In genomic region chr6:36201612-36202011, GRCh38 we compare ENCODE assay signal across 22 cellular contexts. TPM values are rescaled to one million over a fixed set of nuclear protein-coding genes. Genes with fewer than 3 reads are reported as not detected.
DNase-seq lines count a peak whose midpoint lies in the region; ATAC-seq lines count a peak whose summit lies in the region.
"Had no signal": no experiment of that assay in that cellular context is flagged by ENCODE, and none has a peak within 500 bp of the region (broad histone marks: within the 10 kb centered on the region; RNA-seq: fewer than 3 reads in every experiment).

No MANE protein-coding gene starts in this region.

- intact Hi-C loops in activated CD4-positive, alpha-beta T cell treated with anti-CD3 and anti-CD28 coated beads, Interleukin-2, amount 10 ng/mL, durations not matched to agents 24 days and 14 days (cut with micrococcal nuclease) = no loop called here

- H3K9me3 ChIP-seq in CD8-positive, alpha-beta memory T cell (ENCODE audit: low read length) = no peaks in the 10 kb centered on the region
- no peaks in the 10 kb centered on the region for H3K9me3 ChIP-seq in T-helper 17 cell (ENCODE audit: control insufficient read depth, low read length, poor library complexity, severe bottlenecking)
- H3K9me3 ChIP-seq: gastrocnemius medialis, pancreas had no signal

- peaks cover 68% of the 10 kb centered on the region for H3K36me3 Mint-ChIP-seq in activated CD4-positive, alpha-beta T cell treated with anti-CD3 and anti-CD28 coated beads, Interleukin-2, amount 10 ng/mL, durations not matched to agents 24 days and 14 days (ENCODE audit: low read depth)
- peaks cover 0 to 45% (median 20%) of the 10 kb centered on the region in 3 donors for H3K36me3 Mint-ChIP-seq in CD8-positive, alpha-beta memory T cell
- H3K36me3 Mint-ChIP-seq in T-helper 17 cell (ENCODE audit: low read depth) (peaks cover 20% of the 10 kb centered on the region), memory B cell (peaks cover 40% of the 10 kb centered on the region)

- peak overlapping the region; percentile 29 for H3K4me3 ChIP-seq in CD8-positive, alpha-beta memory T cell (ENCODE audit: low read length)
- H3K4me3 ChIP-seq: gastrocnemius medialis, pancreas had no signal

- no peak overlapping the region for H3K27ac Mint-ChIP-seq in activated CD4-positive, alpha-beta T cell treated with anti-CD3 and anti-CD28 coated beads, Interleukin-2, amount 10 ng/mL, durations not matched to agents 24 days and 14 days
- peak overlapping the region in 5 of 8 donors; percentile 2 to 95 (median 72) for H3K27ac Mint-ChIP-seq in CD8-positive, alpha-beta memory T cell
- H3K27ac Mint-ChIP-seq in T-helper 17 cell = no peak overlapping the region
- H3K27ac Mint-ChIP-seq in memory B cell = no peak overlapping the region

- H3K4me1 Mint-ChIP-seq in activated CD4-positive, alpha-beta T cell treated with anti-CD3 and anti-CD28 coated beads, Interleukin-2, amount 10 ng/mL, durations not matched to agents 24 days and 14 days = peaks cover 58% of the 10 kb centered on the region
- H3K4me1 Mint-ChIP-seq in CD8-positive, alpha-beta memory T cell = peaks cover 78 to 95% (median 87%) of the 10 kb centered on the region in 3 donors
- peaks cover 59% of the 10 kb centered on the region for H3K4me1 Mint-ChIP-seq in T-helper 17 cell
- H3K4me1 Mint-ChIP-seq in memory B cell = peaks cover 30% of the 10 kb centered on the region

- no peaks in the 10 kb centered on the region for H3K27me3 Mint-ChIP-seq in activated CD4-positive, alpha-beta T cell treated with anti-CD3 and anti-CD28 coated beads, Interleukin-2, amount 10 ng/mL, durations not matched to agents 24 days and 14 days
- no peaks in the 10 kb centered on the region for H3K27me3 Mint-ChIP-seq in CD8-positive, alpha-beta memory T cell
- H3K27me3 Mint-ChIP-seq in T-helper 17 cell (no peaks in the 10 kb centered on the region), memory B cell (no peaks in the 10 kb centered on the region)

- ATAC-seq in T-helper 17 cell = no peak
- no peak for ATAC-seq in memory B cell (ENCODE audit: low read depth)
- no peak for ATAC-seq in GM18520 (IDR thresholded peaks at IDR 0.05; ENCODE audit: unreplicated experiment)
- ATAC-seq: esophagus mucosa, gastrocnemius medialis, pancreas, right cardiac atrium had no signal

- peaks cover 60% of the 10 kb centered on the region for H3K4me1 ChIP-seq in CD8-positive, alpha-beta memory T cell (ENCODE audit: insufficient read depth, low read length)

- no peaks in the 10 kb centered on the region for H3K27me3 ChIP-seq in CD8-positive, alpha-beta memory T cell (ENCODE audit: insufficient read depth, low read length, poor library complexity, severe bottlenecking)
- H3K27me3 ChIP-seq: gastrocnemius medialis, pancreas had no signal

- H3K27ac ChIP-seq in CD8-positive, alpha-beta memory T cell (ENCODE audit: low read depth, low read length) = no peak overlapping the region
- H3K27ac ChIP-seq: gastrocnemius medialis, pancreas, VCaP had no signal

- DNase-seq in activated CD4-positive, alpha-beta T cell treated with anti-CD3 and anti-CD28 coated beads, Interleukin-2, amount 10 ng/mL, durations not matched to agents 24 days and 14 days = no peak
- DNase-seq in activated CD4-positive, alpha-beta T cell treated with anti-CD3 and anti-CD28 coated beads for 4 hours = no peak
- DNase-seq in CD8-positive, alpha-beta memory T cell = peak in 1 of 5 donors; percentile 10
- DNase-seq in T-helper 17 cell (no peak), memory B cell (ENCODE audit: low spot score in 2 of 2) (no peak), cerebellar nuclear complex (lab: John Stamatoyannopoulos, UW) (no peak), cerebellum (ENCODE audit: low spot score) (no peak)
- DNase-seq: 8988T; activated CD8-positive, alpha-beta memory T cell treated with anti-CD3 and anti-CD28 coated beads for 24 hours; anterior cingulate cortex; effector CD4-positive, alpha-beta T cell; gastrocnemius medialis; kidney glomerular epithelial cell; NCI-H1436; NCI-H2171 treated with DMSO at 0.1 percent for 48 hours; NCI-H69; pancreas; right cardiac atrium; Right ventricle myocardium superior had no signal

- POLR2A ChIA-PET in CD8-positive, alpha-beta memory T cell (lab: Charles Lee) = no interaction called here

- CTCF ChIA-PET in CD8-positive, alpha-beta memory T cell (lab: Charles Lee) = no interaction called here

- peaks cover 3% of the 10 kb centered on the region for H3K9me3 Mint-ChIP-seq in activated CD4-positive, alpha-beta T cell treated with anti-CD3 and anti-CD28 coated beads, Interleukin-2, amount 10 ng/mL, durations not matched to agents 24 days and 14 days
- H3K9me3 Mint-ChIP-seq in CD8-positive, alpha-beta memory T cell = no peaks in the 10 kb centered on the region
- H3K9me3 Mint-ChIP-seq in memory B cell = no peaks in the 10 kb centered on the region

- peak overlapping the region; percentile 36 for H3K4me3 Mint-ChIP-seq in activated CD4-positive, alpha-beta T cell treated with anti-CD3 and anti-CD28 coated beads, Interleukin-2, amount 10 ng/mL, durations not matched to agents 24 days and 14 days
- peak overlapping the region; percentile 1 to 70 (median 45) for H3K4me3 Mint-ChIP-seq in CD8-positive, alpha-beta memory T cell
- H3K4me3 Mint-ChIP-seq in T-helper 17 cell (peak overlapping the region; percentile 76), memory B cell (peak overlapping the region; percentile 37)

- H3K36me3 ChIP-seq in CD8-positive, alpha-beta memory T cell (ENCODE audit: insufficient read depth, low read length) = peaks cover 17% of the 10 kb centered on the region

RNA-seq across cellular contexts. Expression of gene BRPF3, which starts 5.1 kb away (rescaled TPM):
- 20.7 and 24.5 TPM in 2 replicates for total RNA-seq in activated CD4-positive, alpha-beta T cell treated with anti-CD3 and anti-CD28 coated beads, Interleukin-2, amount 10 ng/mL, durations not matched to agents 24 days and 14 days
- 10 to 100 TPM; 22.4 to 26.4 TPM for total RNA-seq in CD8-positive, alpha-beta memory T cell
- polyA plus RNA-seq in CD8-positive, alpha-beta memory T cell = 8.4 TPM
- 10 to 100 TPM; 27.6 to 30.6 TPM for total RNA-seq in T-helper 17 cell
- total RNA-seq in cerebellum = 27.7 TPM

Comparison
In these comparisons a context has a peak if more than half of its experiments do, and no peak if none do; other contexts are left out.
1. H3K27ac Mint-ChIP-seq: peak in CD8-positive, alpha-beta memory T cell (5 of 8); none in activated CD4-positive, alpha-beta T cell treated with anti-CD3 and anti-CD28 coated beads, Interleukin-2, amount 10 ng/mL, durations not matched to agents 24 days and 14 days (single experiment), T-helper 17 cell (single experiment) and memory B cell (single experiment).
2. Peak in every context shown above with its lines, with median percentiles within 50 percentile points of each other: H3K4me3 Mint-ChIP-seq.